In the genomic region with DNA sequence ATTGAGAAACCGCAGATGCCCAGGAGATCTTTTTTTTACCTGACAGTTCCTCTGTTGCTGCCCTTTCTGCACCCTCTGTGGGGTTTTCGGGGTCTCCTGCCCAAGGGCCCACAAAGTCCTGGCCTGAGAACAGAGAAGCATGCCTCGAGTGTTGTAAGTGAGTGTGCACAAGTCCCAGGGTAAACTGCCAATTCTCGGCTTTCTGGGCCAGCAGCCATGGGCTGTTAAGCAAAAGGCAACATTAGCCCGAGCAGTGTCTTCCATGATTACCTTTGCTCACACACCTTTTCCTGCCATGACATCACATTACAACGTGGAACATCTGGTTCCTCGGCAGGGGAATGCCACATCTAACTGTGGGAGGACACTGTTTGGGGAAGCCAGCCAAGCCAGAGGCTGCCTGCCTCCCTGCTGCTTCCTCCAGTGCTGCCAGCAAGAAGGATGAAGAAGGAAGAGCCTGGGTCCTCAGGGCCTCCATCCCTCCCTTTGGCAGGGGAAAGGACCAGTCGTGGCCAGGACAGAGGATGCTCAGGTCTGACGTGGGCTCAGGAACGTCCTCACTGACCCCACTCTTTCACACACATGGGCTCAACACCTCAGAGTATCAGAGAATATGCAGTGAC, we compare ENCODE assay signal across 27 cellular contexts.
"Had no signal": no experiment of that assay in that cellular context is flagged by ENCODE, and none has a peak within 500 bp of the region (broad histone marks: within the 10 kb centered on the region; RNA-seq: fewer than 3 reads in every experiment).

No MANE protein-coding gene starts in this region.

- H3K9me3 ChIP-seq: ascending aorta, esophagus squamous epithelium, psoas muscle, spleen, upper lobe of left lung, vagina had no signal

- H3K79me2 ChIP-seq: parathyroid adenoma had no signal

- H3K4me1 ChIP-seq: ascending aorta, esophagus squamous epithelium, parathyroid adenoma, psoas muscle, spleen, upper lobe of left lung, vagina had no signal

- ATAC-seq: activated CD4-positive, CD25-positive, alpha-beta regulatory T cell treated with anti-CD3 and anti-CD28 coated beads, Interleukin-2, amount 50 U/mL, for 24 hours; naive thymus-derived CD8-positive, alpha-beta T cell; psoas muscle; stimulated activated naive CD8-positive, alpha-beta T cell treated with anti-CD3 and anti-CD28 coated beads, Interleukin-15, Interleukin-2, amounts not matched to agents 100 U/mL and 50 U/mL, for 24 hours; T-cell had no signal

- H2AFZ ChIP-seq: parathyroid adenoma had no signal

- H3K27me3 ChIP-seq: ascending aorta, brain microvascular endothelial cell, upper lobe of left lung, vagina had no signal

- H3K36me3 ChIP-seq: ascending aorta, brain microvascular endothelial cell, esophagus squamous epithelium, spleen, upper lobe of left lung, vagina, WERI-Rb-1 had no signal

- H3K9ac ChIP-seq: parathyroid adenoma had no signal

- DNase-seq: activated CD4-positive, alpha-beta T cell treated with anti-CD3 and anti-CD28 coated beads for 48 hours; activated CD4-positive, alpha-beta T cell treated with anti-CD3 and anti-CD28 coated beads, Interleukin-2, amount 50 U/mL, for 48 hours; activated CD8-positive, alpha-beta memory T cell treated with anti-CD3 and anti-CD28 coated beads for 24 hours; activated effector memory CD4-positive, alpha-beta T cell treated with Interleukin-2 at 50 U/mL for 16 hours; activated naive CD4-positive, alpha-beta T cell treated with anti-CD3 and anti-CD28 coated beads for 36 hours; activated naive CD8-positive, alpha-beta T cell treated with anti-CD3 and anti-CD28 coated beads, Interleukin-2, amount 10 ng/mL, durations not matched to agents 7 days and 5 days; brain microvascular endothelial cell; central memory CD4-positive, alpha-beta T cell; endodermal cell; esophagus squamous epithelium; foreskin melanocyte; kidney glomerular epithelial cell; midbrain; naive thymus-derived CD8-positive, alpha-beta T cell; occipital lobe; psoas muscle; spleen; stimulated activated CD4-positive, alpha-beta T cell treated with anti-CD3 and anti-CD28 coated beads, Interleukin-2, amount 100 ng/mL, for 48 hours; stimulated activated naive CD8-positive, alpha-beta T cell treated with anti-CD3 and anti-CD28 coated beads, Interleukin-15, Interleukin-2, amounts not matched to agents 100 U/mL and 50 U/mL, for 24 hours; T-cell; upper lobe of left lung; WERI-Rb-1 had no signal

- H3K27ac ChIP-seq: ascending aorta, brain microvascular endothelial cell, epithelial cell of prostate, esophagus squamous epithelium, parathyroid adenoma, psoas muscle, spleen, upper lobe of left lung, vagina, WERI-Rb-1 had no signal

- H3K4me3 ChIP-seq: ascending aorta, esophagus squamous epithelium, psoas muscle, spleen, upper lobe of left lung, vagina had no signal
